In the genomic region with DNA sequence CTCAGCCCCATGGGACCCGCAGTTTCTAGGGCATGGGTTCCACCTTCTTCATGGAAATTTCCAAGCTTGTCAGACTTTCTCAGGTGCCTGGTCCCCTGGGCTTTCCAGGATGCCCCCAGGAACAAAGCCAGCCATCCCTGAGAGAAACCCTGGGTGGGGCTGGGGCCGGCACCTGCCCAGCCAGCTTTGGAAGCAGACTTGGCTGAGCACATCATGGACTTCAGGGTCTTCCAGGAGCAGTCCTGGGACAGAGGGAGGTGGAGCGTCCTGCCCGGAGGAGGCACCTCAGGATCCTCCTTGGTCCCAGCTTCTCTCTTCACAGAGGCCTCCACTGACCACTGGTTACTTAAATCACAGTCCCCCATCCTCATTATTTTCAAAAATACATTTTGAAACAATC, we compare ENCODE assay signal across 20 cellular contexts. TPM values are rescaled to one million over a fixed set of nuclear protein-coding genes. Genes with fewer than 3 reads are reported as not detected.
"Had no signal": no experiment of that assay in that cellular context is flagged by ENCODE, and none has a peak within 500 bp of the region (broad histone marks: within the 10 kb centered on the region; RNA-seq: fewer than 3 reads in every experiment).

No MANE protein-coding gene starts in this region.

- H3K9me3 ChIP-seq: heart left ventricle, neutrophil, sigmoid colon had no signal

- H3K4me3 Mint-ChIP-seq: natural killer cell treated with Interleukin-12 subunit alpha and Interleukin-12 subunit beta and Interleukin-15 and Interleukin-18, amount 100 ng/mL, for 72 hours; type B pancreatic cell had no signal

- ATAC-seq: esophagus mucosa; heart left ventricle; left lobe of liver; natural killer cell treated with Interleukin-12 subunit alpha and Interleukin-12 subunit beta and Interleukin-15 and Interleukin-18, amount 100 ng/mL, for 72 hours had no signal

- H3K36me3 Mint-ChIP-seq: natural killer cell treated with Interleukin-12 subunit alpha and Interleukin-12 subunit beta and Interleukin-15 and Interleukin-18, amount 100 ng/mL, for 72 hours; type B pancreatic cell had no signal

- DNase-seq: cortex of kidney; dorsolateral prefrontal cortex; effector CD8-positive, alpha-beta T cell; heart left ventricle; hippocampal formation; sigmoid colon; stimulated activated CD4-positive, alpha-beta T cell treated with anti-CD3 and anti-CD28 coated beads, Interleukin-2, amount 100 ng/mL, for 24 hours; stimulated activated CD4-positive, alpha-beta T cell treated with anti-CD3 and anti-CD28 coated beads, Interleukin-4, amount 100 ng/mL, for 4 hours; stimulated activated naive CD4-positive, alpha-beta T cell treated with Interleukin-2 at 50 U/mL for 16 hours had no signal

- H3K4me3 ChIP-seq: dorsolateral prefrontal cortex, heart left ventricle, sigmoid colon, skin epidermis had no signal

- H3K27ac ChIP-seq: heart left ventricle, neutrophil, sigmoid colon, skin epidermis had no signal

- H3K36me3 ChIP-seq: heart left ventricle, neutrophil, sigmoid colon had no signal

- H3K27ac Mint-ChIP-seq: natural killer cell treated with Interleukin-12 subunit alpha and Interleukin-12 subunit beta and Interleukin-15 and Interleukin-18, amount 100 ng/mL, for 72 hours; type B pancreatic cell had no signal

- H3K4me1 ChIP-seq: heart left ventricle, sigmoid colon had no signal

RNA-seq across cellular contexts. Expression of a gene that starts 13.5 kb away (rescaled TPM):
- total RNA-seq: esophagus mucosa; fibroblast of lung; glomerular endothelial cell; left lobe of liver; myocyte; natural killer cell treated with Interleukin-12 subunit alpha and Interleukin-12 subunit beta and Interleukin-15 and Interleukin-18, amount 100 ng/mL, for 72 hours; osteocyte; pulmonary artery endothelial cell had no signal
- polyA plus RNA-seq: fibroblast of lung had no signal
